ENCODE assay signal across 26 cellular contexts in genomic region chr17:20284575-20284974, GRCh38.
DNase-seq lines count a peak whose midpoint lies in the region; ATAC-seq and TF ChIP-seq lines count a peak whose summit lies in the region.
"Had no signal": no experiment of that assay in that cellular context is flagged by ENCODE, and none has a peak within 500 bp of the region (broad histone marks: within the 10 kb centered on the region; RNA-seq: fewer than 3 reads in every experiment).

No MANE protein-coding gene starts in this region.

- H3K27ac ChIP-seq in AG04450 (ENCODE audit: low read depth, low read length) (peak overlapping the region; percentile 85), neuronal stem cell (replicated peaks; ENCODE audit: low read length) (peak overlapping the region; percentile 60), ovary (no peak overlapping the region)
- H3K27ac ChIP-seq: psoas muscle, suprapubic skin had no signal

- H3K79me1 ChIP-seq in neuronal stem cell (ENCODE audit: low read depth, low read length), result peaks cover 2% of the 10 kb centered on the region

- intact Hi-C loops in ovary (cut with DNase I), result no loop called here

- peak overlapping the region; percentile 53 for H3K18ac ChIP-seq in neuronal stem cell (ENCODE audit: low read length)

- H2BK15ac ChIP-seq in neuronal stem cell (ENCODE audit: low read length), result no peak overlapping the region

- DNase-seq in AG04450 (ENCODE audit: low read depth, low spot score), result peak; percentile 52
- peak; percentile 83 for DNase-seq in fibroblast of peridontal ligament (ENCODE audit: extremely low read depth)
- no peak for DNase-seq in neuronal stem cell (ENCODE audit: low spot score)
- DNase-seq in ovary, result no peak
- DNase-seq in stimulated activated CD4-positive, alpha-beta T cell treated with anti-CD3 and anti-CD28 coated beads, Interleukin-12 subunit alpha, Interleukin-12 subunit beta, amount 100 ng/mL, for 4 hours, result no peak
- DNase-seq: activated CD4-positive, alpha-beta T cell treated with anti-CD3 and anti-CD28 coated beads, Interleukin-2, amount 50 U/mL, for 1 hour; activated CD4-positive, CD25-positive, alpha-beta regulatory T cell; activated effector memory CD4-positive, alpha-beta T cell treated with Interleukin-2 at 50 U/mL for 16 hours; activated T-cell treated with anti-CD3 and anti-CD28 coated beads, Interleukin-2, amount 50 U/mL, for 1 hour; AML-193; CD4-positive, CD25-positive, alpha-beta regulatory T cell; DMS79 treated with DMSO at 0.1 percent for 48 hours; immature natural killer cell; left colon; NCI-H1048; NCI-H187; NCI-H2171; psoas muscle; RPMI8226; stimulated activated naive B cell treated with anti-CD40 and anti-IgM and Interleukin-4, amounts not matched to agents 10 μg/mL and 1 μg/mL and 100 μg/mL, for 72 hours had no signal

- H3K9me3 Mint-ChIP-seq in brain, result peaks cover 3 to 8% (median 5%) of the 10 kb centered on the region in 5 experiments
- H3K9me3 Mint-ChIP-seq: CD4-positive, CD25-positive, alpha-beta regulatory T cell; immature natural killer cell; stimulated activated naive B cell treated with anti-CD40 and anti-IgM and Interleukin-4, amounts not matched to agents 10 μg/mL and 1 μg/mL and 100 μg/mL, for 72 hours had no signal

- H3K4me3 ChIP-seq in AG04450 (ENCODE audit: low read depth, low read length), result no peak overlapping the region
- no peak overlapping the region for H3K4me3 ChIP-seq in neuronal stem cell (ENCODE audit: low read length in 2 of 2)
- no peak overlapping the region for H3K4me3 ChIP-seq in ovary
- H3K4me3 ChIP-seq: psoas muscle, suprapubic skin had no signal

- peaks cover 3% of the 10 kb centered on the region for H3K27me3 Mint-ChIP-seq in brain
- H3K27me3 Mint-ChIP-seq: CD4-positive, CD25-positive, alpha-beta regulatory T cell; IgD-negative memory B cell; stimulated activated naive B cell treated with anti-CD40 and anti-IgM and Interleukin-4, amounts not matched to agents 10 μg/mL and 1 μg/mL and 100 μg/mL, for 72 hours had no signal

- H2BK12ac ChIP-seq in neuronal stem cell (ENCODE audit: low read length), result no peak overlapping the region

- H2AFZ ChIP-seq in neuronal stem cell (ENCODE audit: low read length), result no peak overlapping the region

- no peak overlapping the region for H3K23ac ChIP-seq in neuronal stem cell (ENCODE audit: low read depth, low read length, poor library complexity)

- H2BK120ac ChIP-seq in neuronal stem cell (ENCODE audit: low read depth, low read length), result no peak overlapping the region

- no peak overlapping the region for H3K4ac ChIP-seq in neuronal stem cell (ENCODE audit: low read length)

- H3K9ac ChIP-seq in neuronal stem cell (ENCODE audit: low read depth, low read length, poor library complexity), result no peak overlapping the region

- H3K4me1 ChIP-seq in neuronal stem cell (ENCODE audit: control insufficient read depth in 2 of 2, insufficient read depth in 1 of 2, low read depth in 1 of 2, low read length in 2 of 2) (peaks cover 11 to 23% of the 10 kb centered on the region in 2 donors), ovary (ENCODE audit: insufficient read depth) (no peaks in the 10 kb centered on the region)
- H3K4me1 ChIP-seq: psoas muscle, suprapubic skin had no signal

- no peak overlapping the region for H4K8ac ChIP-seq in neuronal stem cell (ENCODE audit: low read depth, low read length)

- ATAC-seq in GM21737 (IDR thresholded peaks at IDR 0.05; ENCODE audit: unreplicated experiment) (no peak), GM21786 (IDR thresholded peaks at IDR 0.05; ENCODE audit: unreplicated experiment) (no peak)
- ATAC-seq: activated naive CD4-positive, alpha-beta T cell treated with anti-CD3 and anti-CD28 coated beads, Interleukin-2, amount 50 U/mL, for 72 hours; left colon; psoas muscle; stimulated activated naive B cell treated with anti-CD40 and anti-IgM and Interleukin-4, amounts not matched to agents 10 μg/mL and 1 μg/mL and 100 μg/mL, for 72 hours had no signal

- peak overlapping the region in 2 of 5 experiments; percentile 32 to 42 for H3K4me3 Mint-ChIP-seq in brain
- H3K4me3 Mint-ChIP-seq: IgD-negative memory B cell; immature natural killer cell; stimulated activated naive B cell treated with anti-CD40 and anti-IgM and Interleukin-4, amounts not matched to agents 10 μg/mL and 1 μg/mL and 100 μg/mL, for 72 hours had no signal

- no peak overlapping the region for H2AK5ac ChIP-seq in neuronal stem cell (ENCODE audit: low read depth, low read length)

- H3K9me3 ChIP-seq in AG04450 (ENCODE audit: control insufficient read depth, insufficient read depth, low read length) (no peaks in the 10 kb centered on the region), neuronal stem cell (replicated peaks in 1 of 2; ENCODE audit: control insufficient read depth in 2 of 2, insufficient read depth in 1 of 2, low read depth in 1 of 2, low read length in 2 of 2) (no peaks in the 10 kb centered on the region), ovary (no peaks in the 10 kb centered on the region)
- H3K9me3 ChIP-seq: psoas muscle, suprapubic skin had no signal

- H3K4me2 ChIP-seq in neuronal stem cell (ENCODE audit: insufficient read depth, low read length, poor library complexity, severe bottlenecking), result no peak overlapping the region

- H4K91ac ChIP-seq in neuronal stem cell (ENCODE audit: low read depth, low read length, poor library complexity), result no peak overlapping the region

- peaks cover 50% of the 10 kb centered on the region for H3K4me1 Mint-ChIP-seq in brain
- H3K4me1 Mint-ChIP-seq: CD4-positive, CD25-positive, alpha-beta regulatory T cell; IgD-negative memory B cell; stimulated activated naive B cell treated with anti-CD40 and anti-IgM and Interleukin-4, amounts not matched to agents 10 μg/mL and 1 μg/mL and 100 μg/mL, for 72 hours had no signal

- TF ChIP-seq EP300 in ovary (IDR thresholded peaks at IDR 0.05), result no peak

- no peaks in the 10 kb centered on the region for H3K27me3 ChIP-seq in AG04450 (ENCODE audit: control insufficient read depth, insufficient read depth, low read length)
- no peaks in the 10 kb centered on the region for H3K27me3 ChIP-seq in neuronal stem cell (ENCODE audit: control insufficient read depth in 3 of 3, insufficient read depth in 3 of 3, low read depth in 1 of 3, low read length in 3 of 3)
- H3K27me3 ChIP-seq in ovary, result no peaks in the 10 kb centered on the region
- H3K27me3 ChIP-seq: suprapubic skin had no signal

- POLR2A ChIA-PET in AG04450 (lab: Yijun Ruan, JAX), result interaction anchor here (0.6 to 0.9 kb wide), 2 partner anchors 17 kb away, joined by 3 to 4 read pairs; no protein-coding TSS in a partner anchor

- peaks cover 34% of the 10 kb centered on the region for H3K36me3 Mint-ChIP-seq in brain
- H3K36me3 Mint-ChIP-seq: CD4-positive, CD25-positive, alpha-beta regulatory T cell had no signal

- H3K27ac Mint-ChIP-seq in brain, result peak overlapping the region in 4 of 5 experiments; percentile 28 to 96 (median 88)
- H3K27ac Mint-ChIP-seq: activated naive CD4-positive, alpha-beta T cell treated with anti-CD3 and anti-CD28 coated beads, Interleukin-2, amount 50 U/mL, for 72 hours; CD4-positive, CD25-positive, alpha-beta regulatory T cell; IgD-negative memory B cell; immature natural killer cell; stimulated activated naive B cell treated with anti-CD40 and anti-IgM and Interleukin-4, amounts not matched to agents 10 μg/mL and 1 μg/mL and 100 μg/mL, for 72 hours had no signal

- CTCF ChIA-PET in AG04450 (lab: Charles Lee), result interaction anchor here (0.8 kb wide), 1 partner anchor 292 kb away, joined by 3 read pairs; no protein-coding TSS in a partner anchor

- peaks cover 11 to 12% of the 10 kb centered on the region in 2 donors for H3K36me3 ChIP-seq in neuronal stem cell (replicated peaks in 1 of 2; ENCODE audit: control insufficient read depth in 2 of 2, insufficient read depth in 2 of 2, low read length in 2 of 2)
- H3K36me3 ChIP-seq in ovary, result no peaks in the 10 kb centered on the region
- H3K36me3 ChIP-seq: suprapubic skin had no signal

- H3K14ac ChIP-seq in neuronal stem cell (ENCODE audit: low read length), result no peak overlapping the region

- TF ChIP-seq POLR2A in ovary (IDR thresholded peaks at IDR 0.05), result no peak

- TF ChIP-seq CTCF in AG04450 (IDR thresholded peaks at IDR 0.05; ENCODE audit: low read depth, low read length) (no peak), brain (conservative IDR thresholded peaks at IDR 0.05) (no peak), ovary (IDR thresholded peaks at IDR 0.05) (no peak)

- peak overlapping the region; percentile 31 for H2BK5ac ChIP-seq in neuronal stem cell (ENCODE audit: low read length)

Comparison
In these comparisons a context has a peak if more than half of its experiments do, and no peak if none do; other contexts are left out.
1. DNase-seq: peak in AG04450 (single experiment) and fibroblast of peridontal ligament (single experiment); none in neuronal stem cell (single experiment), ovary (0 of 5) and stimulated activated CD4-positive, alpha-beta T cell treated with anti-CD3 and anti-CD28 coated beads, Interleukin-12 subunit alpha, Interleukin-12 subunit beta, amount 100 ng/mL, for 4 hours (single experiment).
2. H3K27ac ChIP-seq: peak in AG04450 (single experiment) and neuronal stem cell (single experiment); none in ovary (0 of 2).